1 cellular context compared by ENCODE assay signal in genomic region chr10:114685456-114685855, GRCh38.
TF ChIP-seq lines count a peak whose summit lies in the region.

No MANE protein-coding gene starts in this region.

TF ChIP-seq in SK-N-SH, 30 proteins besides CTCF, POLR2A, EP300 and RAD21 (continued from another document):
- TF ChIP-seq REST (IDR thresholded peaks at IDR 0.05; ENCODE audit: low read depth, low read length) (no peak), NRF1 (IDR thresholded peaks at IDR 0.05; ENCODE audit: low read depth, low read length) (no peak), FOXM1 (IDR thresholded peaks at IDR 0.05; ENCODE audit: low read depth) (no peak), USF2 (IDR thresholded peaks at IDR 0.05; ENCODE audit: borderline replicate concordance, low read depth, low read length) (no peak), MXI1 (IDR thresholded peaks at IDR 0.05; ENCODE audit: low read depth, low read length) (peak; percentile 80; the same call in 1 of the 2 replicates), PBX3 (IDR thresholded peaks at IDR 0.05) (peak; percentile 52; the same call in 1 of the 2 replicates), FOSL2 (IDR thresholded peaks at IDR 0.05; ENCODE audit: borderline replicate concordance, low read depth) (no peak), IRF3 (IDR thresholded peaks at IDR 0.05; ENCODE audit: low read depth, low read length) (no peak), USF1 (IDR thresholded peaks at IDR 0.05; ENCODE audit: borderline replicate concordance, low read depth) (no peak), ZBTB33 (IDR thresholded peaks at IDR 0.05; ENCODE audit: borderline replicate concordance, low read depth) (no peak), GABPA (IDR thresholded peaks at IDR 0.05; ENCODE audit: low read depth) (no peak), JUND (IDR thresholded peaks at IDR 0.05) (no peak), SMC3 (IDR thresholded peaks at IDR 0.05; ENCODE audit: low read depth, low read length) (no peak), RXRA (IDR thresholded peaks at IDR 0.05; ENCODE audit: borderline replicate concordance, low read depth) (no peak), TAF1 (IDR thresholded peaks at IDR 0.05; ENCODE audit: borderline replicate concordance, low read depth, low read length) (no peak), YY1 (IDR thresholded peaks at IDR 0.05; ENCODE audit: low read depth) (no peak), MAX (IDR thresholded peaks at IDR 0.05; ENCODE audit: low read depth) (no peak), MEF2A (IDR thresholded peaks at IDR 0.05; ENCODE audit: borderline replicate concordance, low read depth) (no peak), FOXJ3 (CRISPR knock-in tag; IDR thresholded peaks at IDR 0.05) (peak; percentile 91)
